In genomic region chr19:48646192-48646911, GRCh38 we compare ENCODE assay signal across 8 cellular contexts. TPM values are rescaled to one million over a fixed set of nuclear protein-coding genes. Genes with fewer than 3 reads are reported as not detected.
DNase-seq lines count a peak whose midpoint lies in the region; ATAC-seq and TF ChIP-seq lines count a peak whose summit lies in the region.

No MANE protein-coding gene starts in this region.

- peak overlapping the region; percentile 90 for H2AFZ ChIP-seq in OCI-LY3 (ENCODE audit: low read depth, low read length)

- peak; percentile 91 to 96 (median 94) for DNase-seq in CD4-positive, alpha-beta memory T cell
- peak; percentile 94 for DNase-seq in HuH-7 (ENCODE audit: low spot score)
- peak; percentile 87 for DNase-seq in activated T-cell treated with anti-CD3 and anti-CD28 coated beads for 1 hour (ENCODE audit: low read depth)
- DNase-seq in epithelial cell of esophagus (ENCODE audit: low read depth) = peak; percentile 86
- DNase-seq in stimulated activated CD8-positive, alpha-beta memory T cell treated with anti-CD3 and anti-CD28 coated beads, Interleukin-4, amount 100 ng/mL, for 4 hours (ENCODE audit: low read depth in 2 of 2, low spot score in 1 of 2) = peak; percentile 77 to 82

- ATAC-seq in GM21367 (IDR thresholded peaks at IDR 0.05; ENCODE audit: unreplicated experiment) = peak; percentile 62

- H3K9ac ChIP-seq in OCI-LY3 (ENCODE audit: low read length) (peak overlapping the region; percentile 60), mucosa of stomach (ENCODE audit: low read length) (peak overlapping the region; percentile 71)

- no peaks in the 10 kb centered on the region for H3K9me3 ChIP-seq in CD4-positive, alpha-beta memory T cell (ENCODE audit: control insufficient read depth in 1 of 2, low read length in 2 of 2)
- H3K9me3 ChIP-seq in OCI-LY3 (ENCODE audit: insufficient read depth, low read length) = no peaks in the 10 kb centered on the region
- no peaks in the 10 kb centered on the region for H3K9me3 ChIP-seq in mucosa of stomach (ENCODE audit: control insufficient read depth, low read length)

- H3K4me2 ChIP-seq in OCI-LY3 (ENCODE audit: low read length) = peak overlapping the region; percentile 99

- peak overlapping the region; percentile 86 to 98 (median 93) for H3K4me3 Mint-ChIP-seq in CD4-positive, alpha-beta memory T cell

- peaks cover 0 to 1% (median 0%) of the 10 kb centered on the region in 8 donors for H3K9me3 Mint-ChIP-seq in CD4-positive, alpha-beta memory T cell

- no peaks in the 10 kb centered on the region for H3K36me3 Mint-ChIP-seq in CD4-positive, alpha-beta memory T cell

- no peaks in the 10 kb centered on the region for H3K36me3 ChIP-seq in CD4-positive, alpha-beta memory T cell (ENCODE audit: insufficient read depth, low read length)
- H3K36me3 ChIP-seq in OCI-LY3 (replicated peaks; ENCODE audit: low read depth, low read length) = no peaks in the 10 kb centered on the region
- H3K36me3 ChIP-seq in mucosa of stomach (ENCODE audit: control insufficient read depth, insufficient read depth, low read length) = no peaks in the 10 kb centered on the region

- no peaks in the 10 kb centered on the region for H3K27me3 Mint-ChIP-seq in CD4-positive, alpha-beta memory T cell

- H3K79me2 ChIP-seq in OCI-LY3 (ENCODE audit: low read length) = no peaks in the 10 kb centered on the region

- peak overlapping the region; percentile 85 to 87 for H3K4me3 ChIP-seq in CD4-positive, alpha-beta memory T cell (ENCODE audit: low read length in 2 of 2)
- H3K4me3 ChIP-seq in OCI-LY3 (ENCODE audit: low read length) = peak overlapping the region; percentile 81
- H3K4me3 ChIP-seq in epithelial cell of esophagus (ENCODE audit: low read length) = peak overlapping the region; percentile 67
- peak overlapping the region; percentile 42 for H3K4me3 ChIP-seq in mucosa of stomach (ENCODE audit: low read length)

- TF ChIP-seq CTCF in OCI-LY3 (IDR thresholded peaks at IDR 0.05; ENCODE audit: low read depth, low read length) = peak; percentile 87
- peak; percentile 82 for TF ChIP-seq CTCF in epithelial cell of esophagus (IDR thresholded peaks at IDR 0.05; ENCODE audit: insufficient read depth, low read depth, low read length, missing control alignments)

- POLR2A ChIA-PET in CD4-positive, alpha-beta memory T cell (lab: Charles Lee; ENCODE audit: partially characterized antibody) = interaction anchor here (0.8 to 4.1 kb wide), 27 partner anchors 9 to 1204 kb away, joined by 3 to 76 read pairs (median 6); partner anchors contain the start of genes DBP, FAM83E, FTL and PPP1R15A

- H4K20me1 ChIP-seq in OCI-LY3 (ENCODE audit: insufficient read depth, low read length) = no peaks in the 10 kb centered on the region

- intact Hi-C loops in CD4-positive, alpha-beta memory T cell (cut with micrococcal nuclease) = loop anchor here (1.0 to 5.0 kb wide), 11 partner anchors 8 to 321 kb away; partner anchors contain the start of genes FTL, RPL18 and SPHK2

- no peaks in the 10 kb centered on the region for H3K27me3 ChIP-seq in CD4-positive, alpha-beta memory T cell (ENCODE audit: insufficient read depth, low read length)
- H3K27me3 ChIP-seq in OCI-LY3 (ENCODE audit: low read depth, low read length) (0 out of 2 replicates have a peak, but pooled peaks cover 4% of the 10 kb centered on the region), mucosa of stomach (ENCODE audit: control insufficient read depth, insufficient read depth, low read length) (no peaks in the 10 kb centered on the region)

- peak overlapping the region; percentile 77 for H3K27ac ChIP-seq in CD4-positive, alpha-beta memory T cell (ENCODE audit: low read depth, low read length)
- H3K27ac ChIP-seq in OCI-LY3 (ENCODE audit: low read length) = peak overlapping the region; percentile 16

- peaks cover 23 to 55% (median 39%) of the 10 kb centered on the region in 4 donors for H3K4me1 Mint-ChIP-seq in CD4-positive, alpha-beta memory T cell

- CTCF ChIA-PET in CD4-positive, alpha-beta memory T cell (lab: Charles Lee; ENCODE audit: partially characterized antibody) = interaction anchor here (0.7 to 2.6 kb wide), 18 partner anchors 9 to 347 kb away, joined by 3 to 34 read pairs (median 7); partner anchors contain the start of genes DBP, GYS1, HSD17B14 and RUVBL2

- peak overlapping the region; percentile 83 to 97 (median 96) for H3K27ac Mint-ChIP-seq in CD4-positive, alpha-beta memory T cell

- H3K4me1 ChIP-seq in CD4-positive, alpha-beta memory T cell (ENCODE audit: insufficient read depth, low read length) = peaks cover 46% of the 10 kb centered on the region
- peaks cover 8% of the 10 kb centered on the region for H3K4me1 ChIP-seq in OCI-LY3 (ENCODE audit: low read length)
- H3K4me1 ChIP-seq in mucosa of stomach (ENCODE audit: control insufficient read depth, insufficient read depth, low read length) = peaks cover 24% of the 10 kb centered on the region

RNA-seq across cellular contexts. Expression of gene CA11, which starts 0.4 kb away (rescaled TPM):
- 10 to 100 TPM; 13.7 to 15.4 TPM for total RNA-seq in CD4-positive, alpha-beta memory T cell
- 1 to 10 TPM; 5.0 to 9.4 TPM for polyA plus RNA-seq in CD4-positive, alpha-beta memory T cell

RNA-seq across cellular contexts. Expression of gene DBP, which starts 9.2 kb away (rescaled TPM):
- total RNA-seq in CD4-positive, alpha-beta memory T cell = 10 to 100 TPM; 62.6 to 69.5 TPM
- polyA plus RNA-seq in CD4-positive, alpha-beta memory T cell = 100 to 1,000 TPM in 1 of 2 donors, 10 to 100 TPM in 1; 37.4 to 113 TPM

RNA-seq across cellular contexts. Expression of gene NTN5, which starts 26.5 kb away (rescaled TPM):
- total RNA-seq in CD4-positive, alpha-beta memory T cell = 1 to 10 TPM; 2.3 to 3.3 TPM
- under 1 TPM in 1 of 2 donors, not detected in 1; 0.62 TPM for polyA plus RNA-seq in CD4-positive, alpha-beta memory T cell

RNA-seq across cellular contexts. Expression of gene SPHK2, which starts 27.0 kb away (rescaled TPM):
- 10 to 100 TPM; 25.0 to 29.1 TPM for total RNA-seq in CD4-positive, alpha-beta memory T cell
- polyA plus RNA-seq in CD4-positive, alpha-beta memory T cell = 1 to 10 TPM; 6.0 to 8.4 TPM

RNA-seq across cellular contexts. Expression of gene RPL18, which starts 27.4 kb away (rescaled TPM):
- 1,000 to 10,000 TPM; 2,357 to 2,448 TPM for total RNA-seq in CD4-positive, alpha-beta memory T cell
- 1,000 to 10,000 TPM; 2,084 to 2,180 TPM for polyA plus RNA-seq in CD4-positive, alpha-beta memory T cell

Comparison
In these comparisons a context has a peak if more than half of its experiments do, and no peak if none do; other contexts are left out.
1. Peak in every context shown above with its lines: DNase-seq, ATAC-seq, H3K4me3 ChIP-seq and H3K27ac ChIP-seq.